In genomic region chr4:168536448-168536847, GRCh38 we compare ENCODE assay signal across 1 cellular context.
TF ChIP-seq lines count a peak whose summit lies in the region.

No MANE protein-coding gene starts in this region.

TF ChIP-seq in GM23338, 12 proteins besides CTCF, POLR2A, EP300 and RAD21 (continued from another document):
- no peak for TF ChIP-seq REST (IDR thresholded peaks at IDR 0.05; ENCODE audit: unreplicated experiment)
- TF ChIP-seq ZNF462 (CRISPR knock-in tag; IDR thresholded peaks at IDR 0.05) = no peak
- TF ChIP-seq JUNB (IDR thresholded peaks at IDR 0.05; ENCODE audit: unreplicated experiment) = no peak
- TF ChIP-seq CREB1 (CRISPR knock-in tag; IDR thresholded peaks at IDR 0.05; ENCODE audit: low read depth) = no peak
- TF ChIP-seq NANOG (IDR thresholded peaks at IDR 0.05; ENCODE audit: borderline replicate concordance) = no peak
- no peak for TF ChIP-seq ZNF114 (CRISPR knock-in tag; IDR thresholded peaks at IDR 0.05)
- no peak for TF ChIP-seq STAT1 (IDR thresholded peaks at IDR 0.05; ENCODE audit: unreplicated experiment)
- no peak for TF ChIP-seq ETS1 (IDR thresholded peaks at IDR 0.05)
- TF ChIP-seq ZNF331 (CRISPR knock-in tag; IDR thresholded peaks at IDR 0.05; ENCODE audit: low read depth) = no peak
- no peak for TF ChIP-seq POLR2AphosphoS5 (IDR thresholded peaks at IDR 0.05; ENCODE audit: low read depth)
